In the genomic region with DNA sequence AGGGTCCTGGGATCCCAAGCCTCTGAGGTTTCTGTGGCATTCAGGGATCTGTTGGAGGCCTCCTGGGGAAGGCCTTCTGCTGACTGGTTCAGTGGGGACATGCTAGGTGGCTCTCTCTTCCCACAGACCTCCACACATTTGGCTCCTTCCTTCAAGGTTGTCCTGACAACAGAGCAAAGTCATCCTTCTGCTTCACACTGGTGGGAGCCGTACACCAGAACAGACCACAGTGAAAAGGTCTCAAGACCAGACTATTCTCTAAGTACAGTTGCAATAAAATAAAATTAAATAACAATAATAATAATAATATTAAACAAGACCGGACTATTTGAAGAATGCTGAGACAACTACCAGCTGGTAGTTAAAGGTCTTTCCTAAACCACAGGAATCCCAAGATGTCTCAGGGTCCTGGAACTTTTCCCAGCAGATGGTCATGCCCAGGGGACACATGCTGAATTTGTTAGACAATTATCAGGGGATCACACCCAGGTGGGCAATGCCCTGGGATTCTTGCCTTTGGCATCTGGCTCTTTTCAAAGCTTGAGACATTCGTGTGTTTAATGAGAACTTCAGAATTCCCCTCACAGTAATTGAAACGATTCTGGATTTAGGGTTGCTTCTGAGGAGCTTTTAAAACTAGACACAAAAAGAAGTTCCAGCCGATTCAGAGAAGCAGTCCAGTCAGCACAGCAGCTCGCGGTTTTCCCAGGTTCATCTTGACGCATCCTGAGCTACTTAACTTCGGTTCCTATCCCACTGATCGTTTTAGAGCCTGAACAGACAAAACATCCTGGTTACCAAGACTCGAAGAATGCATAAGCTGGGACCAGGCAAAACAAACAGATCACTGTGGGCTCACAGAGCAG, we compare ENCODE assay signal across 12 cellular contexts. TPM values are rescaled to one million over a fixed set of nuclear protein-coding genes. Genes with fewer than 3 reads are reported as not detected.
DNase-seq lines count a peak whose midpoint lies in the region; ATAC-seq, FAIRE-seq and TF ChIP-seq lines count a peak whose summit lies in the region.
"Had no signal": no experiment of that assay in that cellular context is flagged by ENCODE, and none has a peak within 500 bp of the region (broad histone marks: within the 10 kb centered on the region; RNA-seq: fewer than 3 reads in every experiment).

No MANE protein-coding gene starts in this region.

- H3K4me2 ChIP-seq in K562 (ENCODE audit: insufficient read depth, low read length), result no peak overlapping the region

- no peak overlapping the region for H3K27ac ChIP-seq in K562 (ENCODE audit: extremely low read depth, low read depth, low read length)
- H3K27ac ChIP-seq in Peyer's patch, result no peak overlapping the region

- no peaks in the 10 kb centered on the region for H4K20me1 ChIP-seq in K562 (replicated peaks; ENCODE audit: control insufficient read depth, insufficient read depth, low read length)

- H3K4me1 ChIP-seq in K562 (replicated peaks in 1 of 2; ENCODE audit: control insufficient read depth in 2 of 2, insufficient read depth in 2 of 2, low read length in 2 of 2), result peaks cover 0 to 4% of the 10 kb centered on the region in 2 experiments; a peak in 2 of 5 replicates
- H3K4me1 ChIP-seq in Peyer's patch, result peaks cover 0 to 2% (median 0%) of the 10 kb centered on the region in 4 donors

- in situ Hi-C loops in K562 (cut with MboI), result no loop called here

- DNase-seq in AG20443 (ENCODE audit: low spot score) (peak; percentile 84), MG63 (peak; percentile 46), K562 (ENCODE audit: extremely low read depth in 1 of 4, low spot score in 3 of 4) (no peak), kidney tubule cell (ENCODE audit: low spot score) (peak; percentile 64), NCI-H774 (lab: John Stamatoyannopoulos, UW) (no peak), Peyer's patch (no peak), occipital lobe (lab: John Stamatoyannopoulos, UW) (no peak)
- DNase-seq: activated CD4-positive, alpha-beta T cell treated with anti-CD3 and anti-CD28 coated beads, Interleukin-2, amount 10 ng/mL, durations not matched to agents 24 days and 14 days; CD4-positive, CD25-positive, alpha-beta regulatory T cell; NCI-H1436 treated with DMSO at 0.1 percent for 48 hours; RPMI8226 had no signal

- intact Hi-C loops in K562 (cut with micrococcal nuclease), result no loop called here

- H3K27me3 ChIP-seq in MG63 (no peaks in the 10 kb centered on the region), K562 (ENCODE audit: control insufficient read depth in 2 of 2, insufficient read depth in 2 of 2, low read length in 2 of 2) (peaks cover 41 to 56% of the 10 kb centered on the region in 2 experiments), Peyer's patch (no peaks in the 10 kb centered on the region)

- CTCF ChIA-PET in K562 (lab: Yijun Ruan, JAX; ENCODE audit: low intra/inter-chr PET ratio), result no interaction called here

- no TSS peak for BruUV-seq in K562 (replicated peaks; lab: Mats Ljungman, UMichigan)

- no peak overlapping the region for H3K9ac ChIP-seq in K562 (ENCODE audit: insufficient read depth in 1 of 2, low read depth in 2 of 2, low read length in 2 of 2)

- FAIRE-seq in K562 (lab: Jason Lieb, UNC), result peak; percentile 23

- no peaks in the 10 kb centered on the region for H3K79me2 ChIP-seq in K562 (ENCODE audit: control insufficient read depth, insufficient read depth, low read length)

- 3% methylated on average over 11 of the region's 11 CpGs for WGBS in K562 (ENCODE audit: insufficient coverage, low coverage, missing lambda C conversion rate)

- TF ChIP-seq POLR2A in K562 (conservative IDR thresholded peaks at IDR 0.05) (no peak), Peyer's patch (IDR thresholded peaks at IDR 0.05) (no peak)

- H3K36me3 ChIP-seq in MG63 (no peaks in the 10 kb centered on the region), K562 (ENCODE audit: control insufficient read depth, insufficient read depth, low read length) (no peaks in the 10 kb centered on the region), Peyer's patch (no peaks in the 10 kb centered on the region)

- H3K4me3 ChIP-seq in MG63 (no peak overlapping the region), K562 (no peak overlapping the region), Peyer's patch (no peak overlapping the region)

- H3K9me1 ChIP-seq in K562 (ENCODE audit: control insufficient read depth, insufficient read depth, low read length), result no peaks in the 10 kb centered on the region

- no peak for TF ChIP-seq RAD21 in K562 (CRISPR knock-in tag; conservative IDR thresholded peaks at IDR 0.05 in 1 of 2, IDR thresholded peaks at IDR 0.05 in 1 of 2)

- no peak for TF ChIP-seq EP300 in K562 (IDR thresholded peaks at IDR 0.05; ENCODE audit: low read length)

- POLR2A ChIA-PET in K562 (lab: Yijun Ruan, JAX), result interaction anchor here (0.8 to 1.9 kb wide), 4 partner anchors 10 to 74 kb away, joined by 3 to 10 read pairs (median 4); a partner anchor contains a TSS

- H3K9me3 ChIP-seq in MG63 (no peaks in the 10 kb centered on the region), K562 (replicated peaks; ENCODE audit: control insufficient read depth, insufficient read depth, low read depth, low read length) (no peaks in the 10 kb centered on the region), Peyer's patch (no peaks in the 10 kb centered on the region)

- ATAC-seq in K562 (no peak), GM21390 (IDR thresholded peaks at IDR 0.05; ENCODE audit: unreplicated experiment) (no peak)

- no peak for TF ChIP-seq CTCF in K562 (IDR thresholded peaks at IDR 0.05 in 2 of 3, conservative IDR thresholded peaks at IDR 0.05 in 1 of 3; ENCODE audit: insufficient read depth in 2 of 3, low read depth in 1 of 3, low read length in 3 of 3)
- no peak for TF ChIP-seq CTCF in Peyer's patch (IDR thresholded peaks at IDR 0.05)

- H2AFZ ChIP-seq in K562 (ENCODE audit: low read depth, low read length), result no peak overlapping the region

TF ChIP-seq in K562, 482 proteins besides CTCF, POLR2A, EP300 and RAD21:
- peak; percentile 78 for TF ChIP-seq CBX2 (IDR thresholded peaks at IDR 0.05; ENCODE audit: insufficient read depth, low read length, poor library complexity, severe bottlenecking)
- TF ChIP-seq ERF (CRISPR knock-in tag; IDR thresholded peaks at IDR 0.05), result no peak
- TF ChIP-seq ADNP (tag; IDR thresholded peaks at IDR 0.05), result no peak
- TF ChIP-seq HDAC6 (IDR thresholded peaks at IDR 0.05; ENCODE audit: low read depth, low read length), result no peak
- no peak for TF ChIP-seq ZNF79 (CRISPR knock-in tag; IDR thresholded peaks at IDR 0.05; ENCODE audit: low read depth)
- peak; percentile 58 for TF ChIP-seq RFX1 (IDR thresholded peaks at IDR 0.05)
- no peak for TF ChIP-seq GTF2A2 (tag; IDR thresholded peaks at IDR 0.05)
TF ChIP-seq in K562: peak in this region for 2.

RNA-seq across cellular contexts. Expression of a gene that starts 22.9 kb away (rescaled TPM):
- total RNA-seq in MG63 (2014; rRNA removed; shearing (Covaris generic); ENCODE audit: low replicate concordance), result 0.20 TPM in 1 of 2 replicates, not detected in the other
- total RNA-seq in K562 (2011; cell fraction: chromatin; rRNA removed; ENCODE audit: low replicate concordance), result 0.25 TPM in 1 of 2 replicates, not detected in the other
- total RNA-seq in K562 (2011; cell fraction: nucleolus; rRNA removed), result 0.17 TPM in 1 of 2 replicates, not detected in the other
- 0.22 and 0.23 TPM in 2 replicates for total RNA-seq in K562 (2011; cell fraction: nucleoplasm; rRNA removed)
- total RNA-seq in K562 (2014; rRNA removed), result not detected in 2 replicates
- not detected in 2 replicates for total RNA-seq in K562 (2014; rRNA removed; fragmentation: Illumina TruSeq; extraction: Trizol)
- not detected in 2 replicates for total RNA-seq in K562 (2015; rRNA removed; fragmentation: Illumina TruSeq; extraction: Trizol)
- total RNA-seq in K562 (2021), result 0.04 TPM in 1 of 2 replicates, not detected in the other
- 0.04 and 0.08 TPM in 2 replicates for polyA plus RNA-seq in K562 (2011; rRNA removed)
- 0.04 and 0.13 TPM in 2 replicates for polyA plus RNA-seq in K562 (2011; cell fraction: cytosol; rRNA removed)
- polyA plus RNA-seq in K562 (2011; cell fraction: nucleus; rRNA removed), result 0.07 and 0.11 TPM in 2 replicates
- polyA plus RNA-seq in K562 (2012), result 0.03 and 0.07 TPM in 2 replicates
- polyA plus RNA-seq in K562 (2014; fragmentation: Illumina TruSeq; extraction: Trizol), result 0.09 TPM in 1 of 2 replicates, not detected in the other
- under 1 TPM in 1 of 2 experiments, not detected in 1; 0.03 TPM for polyA plus RNA-seq in K562 (2014; fragmentation: Nextera tagmentation; extraction: Ambion mirVana)
- polyA plus RNA-seq in K562 (2014; rRNA removed), result 0.08 and 0.09 TPM in 2 replicates
- polyA minus RNA-seq in K562 (2011; rRNA and poly(A)+ RNA removed), result not detected in 2 replicates
- not detected in 2 replicates for polyA minus RNA-seq in K562 (2011; cell fraction: cytosol; rRNA and poly(A)+ RNA removed)
- 0.22 TPM in 1 of 2 replicates, not detected in the other for polyA minus RNA-seq in K562 (2011; cell fraction: nucleus; rRNA and poly(A)+ RNA removed)
- total RNA-seq in Peyer's patch, result 10 to 100 TPM in 2 of 4 donors, 1 to 10 TPM in 2; 2.5 to 23.1 (median 11.1) TPM
- not detected for total RNA-seq in occipital lobe
- total RNA-seq: activated CD4-positive, alpha-beta T cell treated with anti-CD3 and anti-CD28 coated beads, Interleukin-2, amount 10 ng/mL, durations not matched to agents 24 days and 14 days; CD4-positive, CD25-positive, alpha-beta regulatory T cell had no signal
- polyA plus RNA-seq: CD4-positive, CD25-positive, alpha-beta regulatory T cell had no signal

RNA-seq across cellular contexts. Expression of a gene that starts 25.7 kb away (rescaled TPM):
- total RNA-seq in MG63 (2014; rRNA removed; shearing (Covaris generic); ENCODE audit: low replicate concordance), result 17.1 and 18.2 TPM in 2 replicates
- 14.5 and 31.1 TPM in 2 replicates for total RNA-seq in K562 (2011; cell fraction: chromatin; rRNA removed; ENCODE audit: low replicate concordance)
- 11.2 and 11.6 TPM in 2 replicates for total RNA-seq in K562 (2011; cell fraction: nucleolus; rRNA removed)
- 13.5 and 13.8 TPM in 2 replicates for total RNA-seq in K562 (2011; cell fraction: nucleoplasm; rRNA removed)
- 10.2 and 12.4 TPM in 2 replicates for total RNA-seq in K562 (2014; rRNA removed)
- 12.6 and 14.2 TPM in 2 replicates for total RNA-seq in K562 (2014; rRNA removed; fragmentation: Illumina TruSeq; extraction: Trizol)
- total RNA-seq in K562 (2015; rRNA removed; fragmentation: Illumina TruSeq; extraction: Trizol), result 13.8 and 15.3 TPM in 2 replicates
- total RNA-seq in K562 (2021), result 16.9 and 19.1 TPM in 2 replicates
- 10.0 and 11.2 TPM in 2 replicates for polyA plus RNA-seq in K562 (2011; rRNA removed)
- 6.0 and 7.6 TPM in 2 replicates for polyA plus RNA-seq in K562 (2011; cell fraction: cytosol; rRNA removed)
- 14.3 and 16.7 TPM in 2 replicates for polyA plus RNA-seq in K562 (2011; cell fraction: nucleus; rRNA removed)
- 8.4 and 9.6 TPM in 2 replicates for polyA plus RNA-seq in K562 (2012)
- polyA plus RNA-seq in K562 (2014; fragmentation: Illumina TruSeq; extraction: Trizol), result 14.2 and 14.7 TPM in 2 replicates
- polyA plus RNA-seq in K562 (2014; fragmentation: Nextera tagmentation; extraction: Ambion mirVana), result 10 to 100 TPM in 1 of 2 experiments, 1 to 10 TPM in 1; 6.5 to 11.8 TPM
- polyA plus RNA-seq in K562 (2014; rRNA removed), result 6.8 and 7.7 TPM in 2 replicates
- 20.6 and 21.8 TPM in 2 replicates for polyA minus RNA-seq in K562 (2011; rRNA and poly(A)+ RNA removed)
- 11.2 and 12.9 TPM in 2 replicates for polyA minus RNA-seq in K562 (2011; cell fraction: cytosol; rRNA and poly(A)+ RNA removed)
- polyA minus RNA-seq in K562 (2011; cell fraction: nucleus; rRNA and poly(A)+ RNA removed), result 9.4 and 17.5 TPM in 2 replicates
- 10 to 100 TPM; 38.8 to 92.8 (median 70.4) TPM for total RNA-seq in Peyer's patch
- 5.5 TPM for total RNA-seq in occipital lobe

Comparison
In these comparisons a context has a peak if more than half of its experiments do, and no peak if none do; other contexts are left out.
1. DNase-seq: peak in AG20443 (single experiment), MG63 (single experiment) and kidney tubule cell (single experiment); none in K562 (0 of 4), NCI-H774 (single experiment), Peyer's patch (0 of 3) and occipital lobe (single experiment).